22 cellular contexts compared by ENCODE assay signal in genomic region chr2:187878096-187878495, GRCh38.
"Had no signal": no experiment of that assay in that cellular context is flagged by ENCODE, and none has a peak within 500 bp of the region (broad histone marks: within the 10 kb centered on the region; RNA-seq: fewer than 3 reads in every experiment).

No MANE protein-coding gene starts in this region.

- H3K9ac ChIP-seq: neural progenitor cell had no signal

- H3K9me3 ChIP-seq: adrenal gland, lower lobe of right lung, spleen, thoracic aorta, upper lobe of left lung had no signal

- H3K27ac ChIP-seq: adrenal gland, heart right ventricle, lower lobe of right lung, neural progenitor cell, spleen, thoracic aorta, upper lobe of left lung had no signal

- FAIRE-seq: bronchial epithelial cell, keratinocyte had no signal

- H3K4me3 ChIP-seq: adrenal gland, heart right ventricle, lower lobe of right lung, neural progenitor cell, spleen, thoracic aorta, upper lobe of left lung had no signal

- DNase-seq: activated CD4-positive, alpha-beta T cell treated with anti-CD3 and anti-CD28 coated beads for 1 hour; activated CD4-positive, alpha-beta T cell treated with anti-CD3 and anti-CD28 coated beads, Interleukin-2, amount 50 U/mL, for 1 hour; activated CD8-positive, alpha-beta T cell treated with anti-CD3 and anti-CD28 coated beads, Interleukin-2, amount 10 ng/mL, durations not matched to agents 7 days and 5 days; activated gamma-delta T cell treated with Interleukin-2 at 50 U/mL for 16 hours; adrenal gland; effector CD4-positive, alpha-beta T cell; erythroblast; heart right ventricle; lower lobe of right lung; naive thymus-derived CD8-positive, alpha-beta T cell; retina; spleen; stimulated activated CD4-positive, alpha-beta T cell treated with anti-CD3 and anti-CD28 coated beads, Interleukin-4, amount 100 ng/mL, for 1 hour; stimulated activated naive CD4-positive, alpha-beta T cell; T-helper 9 cell; upper lobe of left lung had no signal

- H3K27me3 ChIP-seq: adrenal gland, heart right ventricle, neural progenitor cell, spleen, upper lobe of left lung had no signal

- H3K4me1 ChIP-seq: adrenal gland, heart right ventricle, lower lobe of right lung, spleen had no signal

- H3K36me3 ChIP-seq: adrenal gland, heart right ventricle, lower lobe of right lung, neural progenitor cell, spleen, thoracic aorta, upper lobe of left lung had no signal

- ATAC-seq: activated CD8-positive, alpha-beta T cell treated with anti-CD3 and anti-CD28 coated beads, Interleukin-2, amount 10 ng/mL, durations not matched to agents 7 days and 5 days; activated naive CD4-positive, alpha-beta T cell treated with anti-CD3 and anti-CD28 coated beads, Interleukin-2, amount 50 U/mL, for 72 hours; heart right ventricle; left lobe of liver; lower lobe of right lung; naive thymus-derived CD8-positive, alpha-beta T cell had no signal
